ENCODE assay signal across 12 cellular contexts in genomic region chr14:102236026-102236425, GRCh38.
DNase-seq lines count a peak whose midpoint lies in the region; ATAC-seq, FAIRE-seq and TF ChIP-seq lines count a peak whose summit lies in the region.
"Had no signal": no experiment of that assay in that cellular context is flagged by ENCODE, and none has a peak within 500 bp of the region (broad histone marks: within the 10 kb centered on the region; RNA-seq: fewer than 3 reads in every experiment).

No MANE protein-coding gene starts in this region.

- no peak for DNase-seq in A549 (ENCODE audit: low read depth in 1 of 2, low spot score in 1 of 2)
- DNase-seq in astrocyte (ENCODE audit: low read depth): no peak
- no peak for DNase-seq in neuronal stem cell (ENCODE audit: low spot score)
- no peak for DNase-seq in activated CD4-positive, alpha-beta memory T cell treated with anti-CD3 and anti-CD28 coated beads for 36 hours
- DNase-seq in frontal cortex (ENCODE audit: low spot score in 2 of 2): no peak
- no peak for DNase-seq in SKM-1 (lab: John Stamatoyannopoulos, UW; ENCODE audit: unreplicated experiment)
- DNase-seq: DMS79, NCI-H2171, SW 1271 had no signal

- no peak for TF ChIP-seq RAD21 in A549 (conservative IDR thresholded peaks at IDR 0.05 in 1 of 2, IDR thresholded peaks at IDR 0.05 in 1 of 2)

- WGBS in A549 (ENCODE audit: missing lambda C conversion rate): 94% methylated on average over 12 of the region's 12 CpGs
- WGBS in neuronal stem cell (ENCODE audit: extremely low coverage in 2 of 2, insufficient read length in 2 of 2, insufficient replicate concordance in 1 of 2), 2 donors: no CpG with 5 or more reads among the region's 12 CpGs

- no peak for TF ChIP-seq EP300 in A549 (IDR thresholded peaks at IDR 0.05)

- peak overlapping the region; percentile 61 for H3K9ac ChIP-seq in astrocyte (ENCODE audit: low read length)
- no peak overlapping the region for H3K9ac ChIP-seq in neuronal stem cell (ENCODE audit: low read depth, low read length, poor library complexity)
- H3K9ac ChIP-seq: KMS-11 had no signal

- H3K14ac ChIP-seq in neuronal stem cell (ENCODE audit: low read length): no peak overlapping the region

- ATAC-seq in A549: no peak; a peak in 1 of 6 replicates

- H4K20me1 ChIP-seq in astrocyte (ENCODE audit: insufficient read depth, low read length): no peaks in the 10 kb centered on the region

- POLR2A ChIA-PET in A549 (lab: Yijun Ruan, JAX): no interaction called here
- POLR2A ChIA-PET in HEK293 (lab: Yijun Ruan, JAX): no interaction called here
- POLR2A ChIA-PET in activated CD4-positive, alpha-beta memory T cell treated with anti-CD3 and anti-CD28 coated beads for 36 hours (lab: Charles Lee): no interaction called here

- intact Hi-C loops in activated CD4-positive, alpha-beta memory T cell treated with anti-CD3 and anti-CD28 coated beads for 36 hours (cut with micrococcal nuclease): no loop called here

- H3K27ac Mint-ChIP-seq in astrocyte (ENCODE audit: unreplicated experiment): no peak overlapping the region
- no peak overlapping the region for H3K27ac Mint-ChIP-seq in activated CD4-positive, alpha-beta memory T cell treated with anti-CD3 and anti-CD28 coated beads for 36 hours
- H3K27ac Mint-ChIP-seq: CD4-positive, CD25-positive, alpha-beta regulatory T cell had no signal

- no peaks in the 10 kb centered on the region for H3K79me1 ChIP-seq in neuronal stem cell (ENCODE audit: low read depth, low read length)

- no peak overlapping the region for H2BK5ac ChIP-seq in neuronal stem cell (ENCODE audit: low read length)

- TF ChIP-seq POLR2A in A549 (IDR thresholded peaks at IDR 0.05; ENCODE audit: low read length): no peak

- no peak overlapping the region for H3K23ac ChIP-seq in neuronal stem cell (ENCODE audit: low read depth, low read length, poor library complexity)

- H3K36me3 ChIP-seq in HEK293 (ENCODE audit: control insufficient read depth in 2 of 2, insufficient read depth in 1 of 2, low read length in 2 of 2): peaks cover 0 to 12% of the 10 kb centered on the region in 2 experiments; a peak in 1 of 3 replicates
- peaks cover 14% of the 10 kb centered on the region for H3K36me3 ChIP-seq in astrocyte (ENCODE audit: insufficient read depth, low read length)
- peaks cover 0 to 2% of the 10 kb centered on the region in 2 donors for H3K36me3 ChIP-seq in neuronal stem cell (replicated peaks in 1 of 2; ENCODE audit: control insufficient read depth in 2 of 2, insufficient read depth in 2 of 2, low read length in 2 of 2)

- peaks cover 3% of the 10 kb centered on the region for H3K27me3 Mint-ChIP-seq in astrocyte (ENCODE audit: low read depth, unreplicated experiment)
- no peaks in the 10 kb centered on the region for H3K27me3 Mint-ChIP-seq in activated CD4-positive, alpha-beta memory T cell treated with anti-CD3 and anti-CD28 coated beads for 36 hours
- H3K27me3 Mint-ChIP-seq: CD4-positive, CD25-positive, alpha-beta regulatory T cell had no signal

- H4K8ac ChIP-seq in neuronal stem cell (ENCODE audit: low read depth, low read length): no peak overlapping the region

- no peak overlapping the region for H4K91ac ChIP-seq in neuronal stem cell (ENCODE audit: low read depth, low read length, poor library complexity)

- peak overlapping the region; percentile 61 to 76 for H3K27ac ChIP-seq in A549
- no peak overlapping the region for H3K27ac ChIP-seq in HEK293 (ENCODE audit: extremely low read depth, low read depth, low read length)
- peak overlapping the region; percentile 47 for H3K27ac ChIP-seq in astrocyte (ENCODE audit: low read depth, low read length)
- no peak overlapping the region for H3K27ac ChIP-seq in neuronal stem cell (replicated peaks; ENCODE audit: low read length)
- H3K27ac ChIP-seq: KMS-11 had no signal

- H3K4me3 ChIP-seq in A549 (no peak overlapping the region), HEK293 (ENCODE audit: low read depth, low read length) (no peak overlapping the region), astrocyte (ENCODE audit: insufficient read depth, low read depth, low read length) (no peak overlapping the region), neuronal stem cell (ENCODE audit: low read length in 2 of 2) (no peak overlapping the region)

- no peaks in the 10 kb centered on the region for H3K27me3 ChIP-seq in astrocyte (ENCODE audit: insufficient read depth, low read length)
- H3K27me3 ChIP-seq in neuronal stem cell (ENCODE audit: control insufficient read depth in 3 of 3, insufficient read depth in 3 of 3, low read depth in 1 of 3, low read length in 3 of 3): no peaks in the 10 kb centered on the region

- peaks cover 67% of the 10 kb centered on the region for H3K79me2 ChIP-seq in astrocyte (ENCODE audit: insufficient read depth, low read length)

- TF ChIP-seq CTCF in A549 (IDR thresholded peaks at IDR 0.05) (no peak), HEK293 (tag by site-specific recombination; IDR thresholded peaks at IDR 0.05) (no peak), astrocyte (IDR thresholded peaks at IDR 0.05; ENCODE audit: insufficient read depth, low read depth, low read length) (no peak)

- peak overlapping the region; percentile 82 for H2BK15ac ChIP-seq in neuronal stem cell (ENCODE audit: low read length)

- FAIRE-seq in A549 (lab: Jason Lieb, UNC) (no peak), astrocyte (lab: Jason Lieb, UNC) (no peak), frontal cortex (lab: Jason Lieb, UNC) (no peak)

- H3K18ac ChIP-seq in neuronal stem cell (ENCODE audit: low read length): no peak overlapping the region

- no peaks in the 10 kb centered on the region for H3K9me3 ChIP-seq in A549
- H3K9me3 ChIP-seq in HEK293 (ENCODE audit: control insufficient read depth, insufficient read depth, low read depth, low read length): no peaks in the 10 kb centered on the region
- H3K9me3 ChIP-seq in astrocyte (ENCODE audit: insufficient read depth, low read depth, low read length): no peaks in the 10 kb centered on the region
- no peaks in the 10 kb centered on the region for H3K9me3 ChIP-seq in neuronal stem cell (replicated peaks in 1 of 2; ENCODE audit: control insufficient read depth in 2 of 2, insufficient read depth in 1 of 2, low read depth in 1 of 2, low read length in 2 of 2)

- no peak overlapping the region for H2BK12ac ChIP-seq in neuronal stem cell (ENCODE audit: low read length)

- peaks cover 3% of the 10 kb centered on the region for H3K9me3 Mint-ChIP-seq in astrocyte (ENCODE audit: unreplicated experiment)
- no peaks in the 10 kb centered on the region for H3K9me3 Mint-ChIP-seq in activated CD4-positive, alpha-beta memory T cell treated with anti-CD3 and anti-CD28 coated beads for 36 hours
- H3K9me3 Mint-ChIP-seq: CD4-positive, CD25-positive, alpha-beta regulatory T cell had no signal

- no peak overlapping the region for H3K4me3 Mint-ChIP-seq in astrocyte (ENCODE audit: unreplicated experiment)
- no peak overlapping the region for H3K4me3 Mint-ChIP-seq in activated CD4-positive, alpha-beta memory T cell treated with anti-CD3 and anti-CD28 coated beads for 36 hours
- H3K4me3 Mint-ChIP-seq: CD4-positive, CD25-positive, alpha-beta regulatory T cell had no signal

- CTCF ChIA-PET in A549 (lab: Yijun Ruan, JAX) (interaction anchor here (0.6 to 4.8 kb wide), 11 partner anchors 10 to 87 kb away, joined by 3 to 83 read pairs (median 4); partner anchors contain the start of gene ZNF839), HEK293 (lab: Yijun Ruan, JAX) (interaction anchor here (0.7 to 2.6 kb wide), 5 partner anchors 11 to 78 kb away, joined by 3 to 18 read pairs (median 4); no protein-coding TSS in a partner anchor)
- CTCF ChIA-PET in activated CD4-positive, alpha-beta memory T cell treated with anti-CD3 and anti-CD28 coated beads for 36 hours (lab: Charles Lee): interaction anchor here (0.7 to 2.3 kb wide), 3 partner anchors 9 to 78 kb away, joined by 3 to 16 read pairs (median 5); partner anchors contain the start of gene MOK

- H3K4me1 Mint-ChIP-seq in astrocyte (ENCODE audit: low read depth, unreplicated experiment): no peaks in the 10 kb centered on the region
- H3K4me1 Mint-ChIP-seq in activated CD4-positive, alpha-beta memory T cell treated with anti-CD3 and anti-CD28 coated beads for 36 hours (ENCODE audit: low read depth): no peaks in the 10 kb centered on the region
- H3K4me1 Mint-ChIP-seq: CD4-positive, CD25-positive, alpha-beta regulatory T cell had no signal

- H2AFZ ChIP-seq in astrocyte (ENCODE audit: low read depth, low read length) (no peak overlapping the region), neuronal stem cell (ENCODE audit: low read length) (no peak overlapping the region)

- H3K4me1 ChIP-seq in A549 (peaks cover 10% of the 10 kb centered on the region), HEK293 (ENCODE audit: control insufficient read depth, insufficient read depth, low read length) (no peaks in the 10 kb centered on the region), astrocyte (ENCODE audit: insufficient read depth, low read length) (peaks cover 29% of the 10 kb centered on the region), neuronal stem cell (ENCODE audit: control insufficient read depth in 2 of 2, insufficient read depth in 1 of 2, low read depth in 1 of 2, low read length in 2 of 2) (peaks cover 3% of the 10 kb centered on the region in 2 donors)

- H3K4me2 ChIP-seq in A549: no peak overlapping the region
- no peak overlapping the region for H3K4me2 ChIP-seq in astrocyte (ENCODE audit: low read length)
- no peak overlapping the region for H3K4me2 ChIP-seq in neuronal stem cell (ENCODE audit: insufficient read depth, low read length, poor library complexity, severe bottlenecking)
- H3K4me2 ChIP-seq: KMS-11 had no signal

- no peak overlapping the region for H2BK120ac ChIP-seq in neuronal stem cell (ENCODE audit: low read depth, low read length)

- H3K4ac ChIP-seq in neuronal stem cell (ENCODE audit: low read length): no peak overlapping the region

- peaks cover 12% of the 10 kb centered on the region for H3K36me3 Mint-ChIP-seq in astrocyte (ENCODE audit: low read depth, unreplicated experiment)
- H3K36me3 Mint-ChIP-seq in activated CD4-positive, alpha-beta memory T cell treated with anti-CD3 and anti-CD28 coated beads for 36 hours: no peaks in the 10 kb centered on the region
- H3K36me3 Mint-ChIP-seq: CD4-positive, CD25-positive, alpha-beta regulatory T cell had no signal

- H2AK5ac ChIP-seq in neuronal stem cell (ENCODE audit: low read depth, low read length): peak overlapping the region; percentile 71

TF ChIP-seq in A549, 52 proteins besides CTCF, POLR2A, EP300 and RAD21 (continues in another document):
- TF ChIP-seq GATA3 (IDR thresholded peaks at IDR 0.05; ENCODE audit: borderline replicate concordance): no peak
- TF ChIP-seq TFCP2L1 (CRISPR knock-in tag; IDR thresholded peaks at IDR 0.05): no peak
- no peak for TF ChIP-seq KDM5A (IDR thresholded peaks at IDR 0.05)
- TF ChIP-seq CBX8 (IDR thresholded peaks at IDR 0.05): no peak
- no peak for TF ChIP-seq RARB (CRISPR knock-in tag; IDR thresholded peaks at IDR 0.05)
- no peak for TF ChIP-seq KDM1A (IDR thresholded peaks at IDR 0.05; ENCODE audit: low read depth)

Comparison
In these comparisons a context has a peak if more than half of its experiments do, and no peak if none do; other contexts are left out.
1. H3K27ac ChIP-seq: peak in A549 (2 of 2) and astrocyte (single experiment); none in HEK293 (single experiment) and neuronal stem cell (single experiment).